ENCODE assay signal across 1 cellular context in genomic region chr21:17612565-17613241, GRCh38.
TF ChIP-seq lines count a peak whose summit lies in the region.

TSS of gene BTG3 (minus strand) at chr21:17612901. CDS start at chr21:17609144, 3,757 bp downstream.

TF ChIP-seq in H1, 55 proteins besides CTCF, POLR2A, EP300 and RAD21 (continued from another document):
- TF ChIP-seq E2F6 (IDR thresholded peaks at IDR 0.05) (peak; percentile 73), CEBPB (IDR thresholded peaks at IDR 0.05; ENCODE audit: low read depth, low read length) (no peak), BACH1 (IDR thresholded peaks at IDR 0.05; ENCODE audit: low read length) (peak; percentile 75), POLR2AphosphoS5 (IDR thresholded peaks at IDR 0.05; ENCODE audit: low read depth, low read length) (peak; percentile 93), PHF8 (conservative IDR thresholded peaks at IDR 0.05; ENCODE audit: low read depth, low read length) (peak; percentile 61; the same call in 1 of the 2 replicates), ZNF274 (IDR thresholded peaks at IDR 0.05; ENCODE audit: borderline replicate concordance, extremely low read depth, low read length) (no peak), MAX (IDR thresholded peaks at IDR 0.05) (peak; percentile 85), YY1 (IDR thresholded peaks at IDR 0.05; ENCODE audit: low read depth, low read length) (no peak), CTBP2 (IDR thresholded peaks at IDR 0.05; ENCODE audit: borderline replicate concordance, insufficient read depth, insufficient read length, low read length) (no peak), KDM4A (IDR thresholded peaks at IDR 0.05; ENCODE audit: low read depth, low read length, severe bottlenecking) (peak; percentile 35), RFX5 (IDR thresholded peaks at IDR 0.05; ENCODE audit: borderline replicate concordance, low read depth, low read length) (no peak), SP4 (IDR thresholded peaks at IDR 0.05; ENCODE audit: low read length) (0 out of 2 replicates have a peak, but pooled peaks have one; percentile 44), HDAC6 (IDR thresholded peaks at IDR 0.05; ENCODE audit: low read depth, low read length) (no peak), GTF2F1 (IDR thresholded peaks at IDR 0.05; ENCODE audit: borderline replicate concordance, low read depth, low read length) (peak; percentile 62), CBX5 (IDR thresholded peaks at IDR 0.05; ENCODE audit: low read depth, low read length) (no peak), TBP (IDR thresholded peaks at IDR 0.05; ENCODE audit: low read depth, low read length) (peak; percentile 78; the same call in 1 of the 2 replicates), GABPA (IDR thresholded peaks at IDR 0.05; ENCODE audit: borderline replicate concordance, insufficient read depth, low read length) (no peak), SP1 (IDR thresholded peaks at IDR 0.05; ENCODE audit: low read depth, low read length) (no peak), SAP30 (IDR thresholded peaks at IDR 0.05; ENCODE audit: insufficient read depth, insufficient replicate concordance, low read length) (no peak), ASH2L (IDR thresholded peaks at IDR 0.05; ENCODE audit: low read length) (peak; percentile 97), BCL11A (IDR thresholded peaks at IDR 0.05; ENCODE audit: low read depth in 2 of 2, low read length in 2 of 2) (no peak), TAF1 (IDR thresholded peaks at IDR 0.05; ENCODE audit: low read depth, low read length) (peak; percentile 91), NRF1 (IDR thresholded peaks at IDR 0.05; ENCODE audit: low read depth, low read length) (0 out of 2 replicates have a peak, but pooled peaks have one; percentile 2)
